ENCODE assay signal across 7 cellular contexts in genomic region chr4:39656638-39657037, GRCh38. TPM values are rescaled to one million over a fixed set of nuclear protein-coding genes. Genes with fewer than 3 reads are reported as not detected.
DNase-seq lines count a peak whose midpoint lies in the region; ATAC-seq, FAIRE-seq and TF ChIP-seq lines count a peak whose summit lies in the region.
"Not testable (repeated sequence)": the region's sequence is repeated elsewhere in the genome, so short reads cannot be mapped to it uniquely, and the experiment has no call there.

No MANE protein-coding gene starts in this region.

- H3K4me3 ChIP-seq in gastroesophageal sphincter: not testable (repeated sequence)

- H3K9me3 Mint-ChIP-seq in MCF 10A (ENCODE audit: unreplicated experiment); stimulated activated memory B cell treated with anti-CD40 and anti-IgM and Interleukin-4, amounts not matched to agents 10 μg/mL and 1 μg/mL and 100 μg/mL, for 72 hours: not testable (repeated sequence)

- intact Hi-C loops in MCF 10A (cut with micrococcal nuclease): not testable (repeated sequence)

- FAIRE-seq in GM19239 (lab: Jason Lieb, UNC): peak; percentile 8

- peaks cover 17% of the 10 kb centered on the region for H3K4me1 Mint-ChIP-seq in MCF 10A (ENCODE audit: insufficient read depth, unreplicated experiment)
- peaks cover 35% of the 10 kb centered on the region for H3K4me1 Mint-ChIP-seq in stimulated activated memory B cell treated with anti-CD40 and anti-IgM and Interleukin-4, amounts not matched to agents 10 μg/mL and 1 μg/mL and 100 μg/mL, for 72 hours

- H3K9me3 ChIP-seq in gastroesophageal sphincter: not testable (repeated sequence)

- not testable (repeated sequence) for TF ChIP-seq CTCF in 22Rv1 (IDR thresholded peaks at IDR 0.05); VCaP (conservative IDR thresholded peaks at IDR 0.05); MCF 10A (IDR thresholded peaks at IDR 0.05; ENCODE audit: unreplicated experiment); gastroesophageal sphincter (IDR thresholded peaks at IDR 0.05)

- DNase-seq in GM19239 (ENCODE audit: insufficient read length, low spot score): not testable (repeated sequence)
- peak; percentile 75 for DNase-seq in MCF 10A (ENCODE audit: unreplicated experiment)

- H3K36me3 ChIP-seq in gastroesophageal sphincter: not testable (repeated sequence)

- POLR2A ChIA-PET in MCF 10A (lab: Yijun Ruan, JAX): interaction anchor here (0.6 to 5.1 kb wide), 3 partner anchors 15 to 26 kb away, joined by 3 to 29 read pairs (median 4); partner anchors contain the start of gene SMIM14

- H3K36me3 Mint-ChIP-seq in MCF 10A (ENCODE audit: insufficient read depth, unreplicated experiment); stimulated activated memory B cell treated with anti-CD40 and anti-IgM and Interleukin-4, amounts not matched to agents 10 μg/mL and 1 μg/mL and 100 μg/mL, for 72 hours: not testable (repeated sequence)

- H3K27me3 Mint-ChIP-seq in MCF 10A (ENCODE audit: insufficient read depth, unreplicated experiment); stimulated activated memory B cell treated with anti-CD40 and anti-IgM and Interleukin-4, amounts not matched to agents 10 μg/mL and 1 μg/mL and 100 μg/mL, for 72 hours: not testable (repeated sequence)

- not testable (repeated sequence) for H3K4me3 Mint-ChIP-seq in MCF 10A (ENCODE audit: unreplicated experiment); stimulated activated memory B cell treated with anti-CD40 and anti-IgM and Interleukin-4, amounts not matched to agents 10 μg/mL and 1 μg/mL and 100 μg/mL, for 72 hours

- not testable (repeated sequence) for TF ChIP-seq POLR2A in gastroesophageal sphincter (IDR thresholded peaks at IDR 0.05)

- H3K4me1 ChIP-seq in gastroesophageal sphincter: not testable (repeated sequence)

- H3K27ac ChIP-seq in 22Rv1 (peak overlapping the region; percentile 42; the same call in 1 of the 2 replicates), VCaP (peak overlapping the region; percentile 42; the same call in 1 of the 2 replicates), gastroesophageal sphincter (peak overlapping the region in 3 of 4 donors; percentile 51 to 53 (median 52))

- not testable (repeated sequence) for BruUV-seq in MCF 10A (replicated peaks; lab: Mats Ljungman, UMichigan)

- ATAC-seq in esophagus mucosa: peak; percentile 93
- not testable (repeated sequence) for ATAC-seq in gastroesophageal sphincter; stimulated activated memory B cell treated with anti-CD40 and anti-IgM and Interleukin-4, amounts not matched to agents 10 μg/mL and 1 μg/mL and 100 μg/mL, for 72 hours

- not testable (repeated sequence) for TF ChIP-seq EP300 in gastroesophageal sphincter (IDR thresholded peaks at IDR 0.05)

- H3K27ac Mint-ChIP-seq in MCF 10A (ENCODE audit: low read depth, unreplicated experiment): not testable (repeated sequence)
- H3K27ac Mint-ChIP-seq in stimulated activated memory B cell treated with anti-CD40 and anti-IgM and Interleukin-4, amounts not matched to agents 10 μg/mL and 1 μg/mL and 100 μg/mL, for 72 hours: peak overlapping the region; percentile 22

- CTCF ChIA-PET in MCF 10A (lab: Yijun Ruan, JAX): interaction anchor here (0.7 kb wide), 1 partner anchor 302 kb away, joined by 3 read pairs; no protein-coding TSS in a partner anchor

- not testable (repeated sequence) for H3K27me3 ChIP-seq in gastroesophageal sphincter

- WGBS in gastroesophageal sphincter (ENCODE audit: low coverage in 1 of 2), 2 donors: 60 to 67% methylated on average over 1 to 2 of the region's 5 CpGs

RNA-seq across cellular contexts. Expression of gene SMIM14, which starts 18.0 kb away (rescaled TPM):
- total RNA-seq in MCF 10A (2022): 27.3 and 36.0 TPM in 2 replicates
- 39.9 TPM for total RNA-seq in esophagus mucosa
- total RNA-seq in gastroesophageal sphincter: 10 to 100 TPM; 32.9 to 70.4 (median 41.3) TPM

RNA-seq across cellular contexts. Expression of gene UBE2K, which starts 41.3 kb away (rescaled TPM):
- total RNA-seq in MCF 10A (2022): 117 and 121 TPM in 2 replicates
- 81.1 TPM for total RNA-seq in esophagus mucosa
- total RNA-seq in gastroesophageal sphincter: 10 to 100 TPM; 30.5 to 49.2 (median 33.9) TPM
